In the genomic region with DNA sequence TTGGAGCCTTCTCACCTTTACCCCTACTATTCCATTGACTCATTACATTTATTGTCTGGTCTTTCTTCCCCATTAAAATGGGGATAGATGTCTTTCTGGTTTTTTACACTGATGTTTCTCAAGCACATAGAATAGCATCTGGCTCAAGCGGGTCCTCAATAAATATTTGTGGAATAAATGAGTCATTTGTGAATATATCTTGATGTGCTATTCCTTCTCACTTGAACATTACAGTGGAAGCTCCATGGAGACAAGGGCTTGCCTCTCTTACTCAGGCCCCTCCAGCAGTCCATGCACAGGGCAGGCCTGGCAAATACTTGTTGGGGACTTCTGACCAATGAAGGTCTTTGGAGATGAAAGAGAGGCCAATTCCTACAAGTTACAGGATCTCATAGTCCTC, we compare ENCODE assay signal across 22 cellular contexts.
DNase-seq lines count a peak whose midpoint lies in the region; ATAC-seq, FAIRE-seq and TF ChIP-seq lines count a peak whose summit lies in the region.
"Had no signal": no experiment of that assay in that cellular context is flagged by ENCODE, and none has a peak within 500 bp of the region (broad histone marks: within the 10 kb centered on the region; RNA-seq: fewer than 3 reads in every experiment).

No MANE protein-coding gene starts in this region.

- peak overlapping the region; percentile 49 for H3K27ac ChIP-seq in hepatocyte

- no peaks in the 10 kb centered on the region for H3K79me2 ChIP-seq in hepatocyte

- FAIRE-seq in GM19239 (lab: Jason Lieb, UNC) = no peak
- FAIRE-seq: G401.6 had no signal

- ATAC-seq in GM19328 (IDR thresholded peaks at IDR 0.05; ENCODE audit: unreplicated experiment) = no peak
- ATAC-seq in HG03469 (IDR thresholded peaks at IDR 0.05; ENCODE audit: unreplicated experiment) = no peak
- ATAC-seq: GM23338, HCT116, SK-N-SH treated with all-trans-retinoic acid at 6 μM for 48 hours, T-cell had no signal

- no peaks in the 10 kb centered on the region for H3K9me3 ChIP-seq in hepatocyte (ENCODE audit: low read depth)
- H3K9me3 ChIP-seq: BE2C had no signal

- peak overlapping the region; percentile 44 for H3K4me2 ChIP-seq in hepatocyte
- H3K4me2 ChIP-seq: GM23338 had no signal

- WGBS in hepatocyte (ENCODE audit: low lambda C conversion rate, missing lambda C conversion rate) = 71% methylated on average over 1 of the region's 1 CpG

- H3K4me3 ChIP-seq in hepatocyte = no peak overlapping the region
- H3K4me3 ChIP-seq: GM23338 had no signal

- H3K36me3 ChIP-seq in hepatocyte (replicated peaks; ENCODE audit: insufficient read depth, low read depth) = no peaks in the 10 kb centered on the region
- H3K36me3 ChIP-seq: BE2C had no signal

- no peaks in the 10 kb centered on the region for H4K20me1 ChIP-seq in hepatocyte (ENCODE audit: insufficient read depth, poor library complexity, severe bottlenecking)

- no peak for TF ChIP-seq CTCF in hepatocyte (IDR thresholded peaks at IDR 0.05; ENCODE audit: poor library complexity)

- H2AFZ ChIP-seq in hepatocyte = no peak overlapping the region

- H3K9me2 ChIP-seq in hepatocyte (replicated peaks; ENCODE audit: insufficient read depth) = no peaks in the 10 kb centered on the region

- peak; percentile 72 for DNase-seq in DMS53 (lab: John Stamatoyannopoulos, UW)
- DNase-seq in M059J (ENCODE audit: low read depth) = peak; percentile 75
- DNase-seq in hepatocyte (ENCODE audit: low spot score) = no peak
- no peak for DNase-seq in GM19239 (ENCODE audit: insufficient read length, low spot score)
- DNase-seq in activated CD4-positive, alpha-beta T cell treated with anti-CD3 and anti-CD28 coated beads for 1 hour = no peak
- DNase-seq: ACHN; BE2C; CD4-positive, alpha-beta T cell; DMS153; KBM-7; NCI-H187 treated with DMSO at 0.1 percent for 48 hours; NCI-H226; NCI-H524 treated with DMSO at 0.1 percent for 48 hours; RPMI8226; SHP77 treated with DMSO at 0.1 percent for 48 hours; T-cell had no signal

- no peaks in the 10 kb centered on the region for H3K27me3 ChIP-seq in hepatocyte
- H3K27me3 ChIP-seq: BE2C had no signal

- H3K4me1 ChIP-seq in hepatocyte (ENCODE audit: insufficient read depth) = peaks cover 25% of the 10 kb centered on the region
- H3K4me1 ChIP-seq: BE2C had no signal

Comparison
In these comparisons a context has a peak if more than half of its experiments do, and no peak if none do; other contexts are left out.
1. DNase-seq: peak in DMS53 (single experiment) and M059J (single experiment); none in hepatocyte (single experiment), GM19239 (single experiment) and activated CD4-positive, alpha-beta T cell treated with anti-CD3 and anti-CD28 coated beads for 1 hour (single experiment).